2 cellular contexts compared by ENCODE assay signal in genomic region chrX:110284159-110284558, GRCh38.
TF ChIP-seq lines count a peak whose summit lies in the region.

No MANE protein-coding gene starts in this region.

TF ChIP-seq in SK-N-SH, 30 proteins besides CTCF, POLR2A, EP300 and RAD21:
- TF ChIP-seq TCF12 (IDR thresholded peaks at IDR 0.05) (0 out of 2 replicates have a peak, but pooled peaks have one; percentile 24), ELF1 (IDR thresholded peaks at IDR 0.05) (no peak), JUND (IDR thresholded peaks at IDR 0.05) (peak; percentile 54), NFIC (IDR thresholded peaks at IDR 0.05; ENCODE audit: borderline replicate concordance) (no peak), SMC3 (IDR thresholded peaks at IDR 0.05; ENCODE audit: low read depth, low read length) (no peak), FOSL2 (IDR thresholded peaks at IDR 0.05; ENCODE audit: borderline replicate concordance, low read depth) (peak; percentile 39; the same call in 1 of the 2 replicates), GATA2 (CRISPR knock-in tag; IDR thresholded peaks at IDR 0.05) (no peak), RFX5 (IDR thresholded peaks at IDR 0.05; ENCODE audit: low read length) (no peak), MXI1 (IDR thresholded peaks at IDR 0.05; ENCODE audit: low read depth, low read length) (no peak), YY1 (IDR thresholded peaks at IDR 0.05; ENCODE audit: low read depth) (no peak), RCOR1 (IDR thresholded peaks at IDR 0.05; ENCODE audit: low read length) (no peak), EZH2phosphoT487 (IDR thresholded peaks at IDR 0.05; ENCODE audit: borderline replicate concordance, low read depth) (no peak), RXRA (IDR thresholded peaks at IDR 0.05; ENCODE audit: borderline replicate concordance, low read depth) (no peak), SIN3A (IDR thresholded peaks at IDR 0.05; ENCODE audit: borderline replicate concordance, low read depth, low read length) (no peak), USF2 (IDR thresholded peaks at IDR 0.05; ENCODE audit: borderline replicate concordance, low read depth, low read length) (no peak), CHD2 (IDR thresholded peaks at IDR 0.05; ENCODE audit: low read length, partially characterized antibody) (no peak), FOXM1 (IDR thresholded peaks at IDR 0.05; ENCODE audit: low read depth) (no peak), GABPA (IDR thresholded peaks at IDR 0.05; ENCODE audit: low read depth) (no peak), NRF1 (IDR thresholded peaks at IDR 0.05; ENCODE audit: low read depth, low read length) (no peak), MEF2A (IDR thresholded peaks at IDR 0.05; ENCODE audit: borderline replicate concordance, low read depth) (no peak), TEAD4 (IDR thresholded peaks at IDR 0.05; ENCODE audit: borderline replicate concordance, insufficient read depth) (peak; percentile 49; the same call in 1 of the 2 replicates), FOXJ3 (CRISPR knock-in tag; IDR thresholded peaks at IDR 0.05) (no peak), TAF1 (IDR thresholded peaks at IDR 0.05; ENCODE audit: borderline replicate concordance, low read depth, low read length) (no peak), POLR2AphosphoS5 (IDR thresholded peaks at IDR 0.05; ENCODE audit: low read depth, low read length) (no peak)
- TF ChIP-seq, protein P1, sequence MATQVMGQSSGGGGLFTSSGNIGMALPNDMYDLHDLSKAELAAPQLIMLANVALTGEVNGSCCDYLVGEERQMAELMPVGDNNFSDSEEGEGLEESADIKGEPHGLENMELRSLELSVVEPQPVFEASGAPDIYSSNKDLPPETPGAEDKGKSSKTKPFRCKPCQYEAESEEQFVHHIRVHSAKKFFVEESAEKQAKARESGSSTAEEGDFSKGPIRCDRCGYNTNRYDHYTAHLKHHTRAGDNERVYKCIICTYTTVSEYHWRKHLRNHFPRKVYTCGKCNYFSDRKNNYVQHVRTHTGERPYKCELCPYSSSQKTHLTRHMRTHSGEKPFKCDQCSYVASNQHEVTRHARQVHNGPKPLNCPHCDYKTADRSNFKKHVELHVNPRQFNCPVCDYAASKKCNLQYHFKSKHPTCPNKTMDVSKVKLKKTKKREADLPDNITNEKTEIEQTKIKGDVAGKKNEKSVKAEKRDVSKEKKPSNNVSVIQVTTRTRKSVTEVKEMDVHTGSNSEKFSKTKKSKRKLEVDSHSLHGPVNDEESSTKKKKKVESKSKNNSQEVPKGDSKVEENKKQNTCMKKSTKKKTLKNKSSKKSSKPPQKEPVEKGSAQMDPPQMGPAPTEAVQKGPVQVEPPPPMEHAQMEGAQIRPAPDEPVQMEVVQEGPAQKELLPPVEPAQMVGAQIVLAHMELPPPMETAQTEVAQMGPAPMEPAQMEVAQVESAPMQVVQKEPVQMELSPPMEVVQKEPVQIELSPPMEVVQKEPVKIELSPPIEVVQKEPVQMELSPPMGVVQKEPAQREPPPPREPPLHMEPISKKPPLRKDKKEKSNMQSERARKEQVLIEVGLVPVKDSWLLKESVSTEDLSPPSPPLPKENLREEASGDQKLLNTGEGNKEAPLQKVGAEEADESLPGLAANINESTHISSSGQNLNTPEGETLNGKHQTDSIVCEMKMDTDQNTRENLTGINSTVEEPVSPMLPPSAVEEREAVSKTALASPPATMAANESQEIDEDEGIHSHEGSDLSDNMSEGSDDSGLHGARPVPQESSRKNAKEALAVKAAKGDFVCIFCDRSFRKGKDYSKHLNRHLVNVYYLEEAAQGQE (IDR thresholded peaks at IDR 0.05; ENCODE audit: low read depth, low read length) = no peak
- TF ChIP-seq, protein P2, sequence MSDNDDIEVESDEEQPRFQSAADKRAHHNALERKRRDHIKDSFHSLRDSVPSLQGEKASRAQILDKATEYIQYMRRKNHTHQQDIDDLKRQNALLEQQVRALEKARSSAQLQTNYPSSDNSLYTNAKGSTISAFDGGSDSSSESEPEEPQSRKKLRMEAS (IDR thresholded peaks at IDR 0.05; ENCODE audit: low read depth) = no peak
- TF ChIP-seq, protein P3, sequence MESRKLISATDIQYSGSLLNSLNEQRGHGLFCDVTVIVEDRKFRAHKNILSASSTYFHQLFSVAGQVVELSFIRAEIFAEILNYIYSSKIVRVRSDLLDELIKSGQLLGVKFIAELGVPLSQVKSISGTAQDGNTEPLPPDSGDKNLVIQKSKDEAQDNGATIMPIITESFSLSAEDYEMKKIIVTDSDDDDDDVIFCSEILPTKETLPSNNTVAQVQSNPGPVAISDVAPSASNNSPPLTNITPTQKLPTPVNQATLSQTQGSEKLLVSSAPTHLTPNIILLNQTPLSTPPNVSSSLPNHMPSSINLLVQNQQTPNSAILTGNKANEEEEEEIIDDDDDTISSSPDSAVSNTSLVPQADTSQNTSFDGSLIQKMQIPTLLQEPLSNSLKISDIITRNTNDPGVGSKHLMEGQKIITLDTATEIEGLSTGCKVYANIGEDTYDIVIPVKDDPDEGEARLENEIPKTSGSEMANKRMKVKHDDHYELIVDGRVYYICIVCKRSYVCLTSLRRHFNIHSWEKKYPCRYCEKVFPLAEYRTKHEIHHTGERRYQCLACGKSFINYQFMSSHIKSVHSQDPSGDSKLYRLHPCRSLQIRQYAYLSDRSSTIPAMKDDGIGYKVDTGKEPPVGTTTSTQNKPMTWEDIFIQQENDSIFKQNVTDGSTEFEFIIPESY (IDR thresholded peaks at IDR 0.05; ENCODE audit: borderline replicate concordance, low read depth) = no peak
- TF ChIP-seq, protein P4, sequence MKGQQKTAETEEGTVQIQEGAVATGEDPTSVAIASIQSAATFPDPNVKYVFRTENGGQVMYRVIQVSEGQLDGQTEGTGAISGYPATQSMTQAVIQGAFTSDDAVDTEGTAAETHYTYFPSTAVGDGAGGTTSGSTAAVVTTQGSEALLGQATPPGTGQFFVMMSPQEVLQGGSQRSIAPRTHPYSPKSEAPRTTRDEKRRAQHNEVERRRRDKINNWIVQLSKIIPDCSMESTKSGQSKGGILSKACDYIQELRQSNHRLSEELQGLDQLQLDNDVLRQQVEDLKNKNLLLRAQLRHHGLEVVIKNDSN (IDR thresholded peaks at IDR 0.05; ENCODE audit: borderline replicate concordance, low read depth) = no peak

TF ChIP-seq in HepG2, 621 proteins besides CTCF, POLR2A, EP300 and RAD21:
- TF ChIP-seq ZNF383 (CRISPR knock-in tag; IDR thresholded peaks at IDR 0.05; ENCODE audit: borderline replicate concordance) (no peak), FOXM1 (CRISPR knock-in tag; IDR thresholded peaks at IDR 0.05) (no peak), SKI (IDR thresholded peaks at IDR 0.05; ENCODE audit: partially characterized antibody) (no peak), ZNF749 (CRISPR knock-in tag; IDR thresholded peaks at IDR 0.05; ENCODE audit: borderline replicate concordance) (no peak), HNRNPH1 (optimal IDR thresholded peaks at IDR 0.05; ENCODE audit: low read depth, low read length) (no peak), YEATS2 (CRISPR knock-in tag; IDR thresholded peaks at IDR 0.05; ENCODE audit: borderline replicate concordance) (no peak), TGIF2 (CRISPR knock-in tag; IDR thresholded peaks at IDR 0.05) (no peak), ZNF33B (CRISPR knock-in tag; IDR thresholded peaks at IDR 0.05) (no peak), NPAS2 (CRISPR knock-in tag; IDR thresholded peaks at IDR 0.05; ENCODE audit: borderline replicate concordance) (no peak), RXRB (CRISPR knock-in tag; IDR thresholded peaks at IDR 0.05; ENCODE audit: borderline replicate concordance) (no peak), JUNB (CRISPR knock-in tag; IDR thresholded peaks at IDR 0.05; ENCODE audit: borderline replicate concordance) (no peak), PAF1 (CRISPR knock-in tag; IDR thresholded peaks at IDR 0.05) (no peak), ZFP1 (CRISPR knock-in tag; IDR thresholded peaks at IDR 0.05) (no peak), MLLT10 (CRISPR knock-in tag; IDR thresholded peaks at IDR 0.05) (no peak)
- TF ChIP-seq, protein P5, sequence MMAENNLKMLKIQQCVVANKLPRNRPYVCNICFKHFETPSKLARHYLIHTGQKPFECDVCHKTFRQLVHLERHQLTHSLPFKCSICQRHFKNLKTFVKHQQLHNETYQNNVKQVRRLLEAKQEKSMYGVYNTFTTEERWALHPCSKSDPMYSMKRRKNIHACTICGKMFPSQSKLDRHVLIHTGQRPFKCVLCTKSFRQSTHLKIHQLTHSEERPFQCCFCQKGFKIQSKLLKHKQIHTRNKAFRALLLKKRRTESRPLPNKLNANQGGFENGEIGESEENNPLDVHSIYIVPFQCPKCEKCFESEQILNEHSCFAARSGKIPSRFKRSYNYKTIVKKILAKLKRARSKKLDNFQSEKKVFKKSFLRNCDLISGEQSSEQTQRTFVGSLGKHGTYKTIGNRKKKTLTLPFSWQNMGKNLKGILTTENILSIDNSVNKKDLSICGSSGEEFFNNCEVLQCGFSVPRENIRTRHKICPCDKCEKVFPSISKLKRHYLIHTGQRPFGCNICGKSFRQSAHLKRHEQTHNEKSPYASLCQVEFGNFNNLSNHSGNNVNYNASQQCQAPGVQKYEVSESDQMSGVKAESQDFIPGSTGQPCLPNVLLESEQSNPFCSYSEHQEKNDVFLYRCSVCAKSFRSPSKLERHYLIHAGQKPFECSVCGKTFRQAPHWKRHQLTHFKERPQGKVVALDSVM (CRISPR knock-in tag; IDR thresholded peaks at IDR 0.05) = no peak
